8 cellular contexts compared by ENCODE assay signal in genomic region chr2:142199073-142199472, GRCh38.
"Had no signal": no experiment of that assay in that cellular context is flagged by ENCODE, and none has a peak within 500 bp of the region (broad histone marks: within the 10 kb centered on the region; RNA-seq: fewer than 3 reads in every experiment).

No MANE protein-coding gene starts in this region.

- FAIRE-seq: H1, H54 had no signal

- H3K27ac Mint-ChIP-seq: H9, IgD-negative memory B cell had no signal

- H3K27ac ChIP-seq: GM23248, HL-60 had no signal

- H3K9me3 Mint-ChIP-seq: H9 had no signal

- H3K4me3 Mint-ChIP-seq: H9, IgD-negative memory B cell had no signal

- H2AFZ ChIP-seq: GM23248 had no signal

- DNase-seq: GM23248, H9, HCEC 1CT, KG1 had no signal

- H3K4me1 Mint-ChIP-seq: H9 had no signal

- H3K4me3 ChIP-seq: GM23248 had no signal
